Comparison of ENCODE assay signal across 20 cellular contexts in genomic region chr4:63379750-63380522, GRCh38.
DNase-seq lines count a peak whose midpoint lies in the region; ATAC-seq, FAIRE-seq and TF ChIP-seq lines count a peak whose summit lies in the region.
"Had no signal": no experiment of that assay in that cellular context is flagged by ENCODE, and none has a peak within 500 bp of the region (broad histone marks: within the 10 kb centered on the region; RNA-seq: fewer than 3 reads in every experiment).

No MANE protein-coding gene starts in this region.

- FAIRE-seq in kidney (lab: Jason Lieb, UNC), result no peak
- FAIRE-seq: GM12892, GM19239 had no signal

- peak; percentile 9 for ATAC-seq in upper lobe of right lung
- no peak for ATAC-seq in GM18873 (IDR thresholded peaks at IDR 0.05; ENCODE audit: low FRiP score, unreplicated experiment)
- ATAC-seq: CD8-positive, alpha-beta T cell; GM23338 had no signal

- intact Hi-C loops in cardiac septum (cut with DNase I), result no loop called here
- intact Hi-C loops in left ventricle myocardium inferior (cut with micrococcal nuclease), result no loop called here
- intact Hi-C loops in kidney (cut with DNase I), result no loop called here
- intact Hi-C loops in upper lobe of right lung (cut with DNase I), result no loop called here

- peak; percentile 57 for DNase-seq in cardiac septum (ENCODE audit: low spot score)
- no peak for DNase-seq in left ventricle myocardium inferior
- DNase-seq in kidney, result peak; percentile 51
- no peak for DNase-seq in upper lobe of right lung
- DNase-seq in NCI-H187 (lab: John Stamatoyannopoulos, UW), result no peak
- DNase-seq in HUDEP-2 (lab: John Stamatoyannopoulos, UW; ENCODE audit: unreplicated experiment in 76 of 76), result no peak
- DNase-seq: Caco-2; CD4-positive, CD25-positive, alpha-beta regulatory T cell; CD8-positive, alpha-beta T cell; DMS153; DND-41; H7; HCEC 1CT had no signal

- H3K27ac ChIP-seq in left ventricle myocardium inferior (replicated peaks), result no peak overlapping the region
- no peak overlapping the region for H3K27ac ChIP-seq in kidney (ENCODE audit: low read depth in 2 of 2, low read length in 2 of 2)
- no peak overlapping the region for H3K27ac ChIP-seq in upper lobe of right lung
- H3K27ac ChIP-seq: 22Rv1, BLaER1, C4-2B had no signal

- H3K9me3 ChIP-seq in left ventricle myocardium inferior (replicated peaks) (peaks cover 41% of the 10 kb centered on the region), kidney (ENCODE audit: control insufficient read depth in 1 of 2, low read length in 2 of 2) (no peaks in the 10 kb centered on the region), upper lobe of right lung (no peaks in the 10 kb centered on the region)
- H3K9me3 ChIP-seq: BLaER1, Caco-2 had no signal

- TF ChIP-seq CTCF in left ventricle myocardium inferior (IDR thresholded peaks at IDR 0.05; ENCODE audit: borderline replicate concordance), result no peak
- TF ChIP-seq CTCF in kidney (IDR thresholded peaks at IDR 0.05; ENCODE audit: borderline replicate concordance, extremely low read depth, insufficient read depth), result no peak
- no peak for TF ChIP-seq CTCF in upper lobe of right lung (IDR thresholded peaks at IDR 0.05)

- H3K27me3 ChIP-seq in left ventricle myocardium inferior (ENCODE audit: low read depth), result no peaks in the 10 kb centered on the region
- no peaks in the 10 kb centered on the region for H3K27me3 ChIP-seq in upper lobe of right lung
- H3K27me3 ChIP-seq: BLaER1 had no signal

- H3K9ac ChIP-seq in kidney (ENCODE audit: low read length in 2 of 2), result no peak overlapping the region
- H3K9ac ChIP-seq: BLaER1 had no signal

- H3K4me1 ChIP-seq in left ventricle myocardium inferior (no peaks in the 10 kb centered on the region), kidney (ENCODE audit: control insufficient read depth in 1 of 2, insufficient read depth in 1 of 2, low read depth in 1 of 2, low read length in 2 of 2) (no peaks in the 10 kb centered on the region), upper lobe of right lung (no peaks in the 10 kb centered on the region)
- H3K4me1 ChIP-seq: BLaER1, Caco-2 had no signal

- H3K4me3 ChIP-seq in left ventricle myocardium inferior (no peak overlapping the region), kidney (ENCODE audit: low read length in 2 of 2) (no peak overlapping the region), upper lobe of right lung (no peak overlapping the region)
- H3K4me3 ChIP-seq: BLaER1, GM23338 had no signal

- no peaks in the 10 kb centered on the region for H3K36me3 ChIP-seq in left ventricle myocardium inferior
- H3K36me3 ChIP-seq in kidney (ENCODE audit: control insufficient read depth in 1 of 2, insufficient read depth in 2 of 2, low read length in 2 of 2), result no peaks in the 10 kb centered on the region
- no peaks in the 10 kb centered on the region for H3K36me3 ChIP-seq in upper lobe of right lung
- H3K36me3 ChIP-seq: BLaER1 had no signal

Comparison
In these comparisons a context has a peak if more than half of its experiments do, and no peak if none do; other contexts are left out.
1. DNase-seq: peak in cardiac septum (single experiment) and kidney (single experiment); none in left ventricle myocardium inferior (single experiment), upper lobe of right lung (single experiment), NCI-H187 (0 of 2) and HUDEP-2 (0 of 76).